In genomic region chr17:56679148-56679766, GRCh38 we compare ENCODE assay signal across 8 cellular contexts.
DNase-seq lines count a peak whose midpoint lies in the region; ATAC-seq and TF ChIP-seq lines count a peak whose summit lies in the region.

No MANE protein-coding gene starts in this region.

- TF ChIP-seq CTCF in GM12872 (IDR thresholded peaks at IDR 0.05; ENCODE audit: insufficient read depth, low read depth, low read length), result peak; percentile 55

- no peak overlapping the region for H2AFZ ChIP-seq in mesenchymal stem cell (ENCODE audit: low read depth, low read length)

- no peak overlapping the region for H2BK12ac ChIP-seq in mesenchymal stem cell (ENCODE audit: low read length in 2 of 2)

- H3K9me3 ChIP-seq in effector memory CD4-positive, alpha-beta T cell (ENCODE audit: control insufficient read depth, low read length), result no peaks in the 10 kb centered on the region
- no peaks in the 10 kb centered on the region for H3K9me3 ChIP-seq in mesenchymal stem cell (ENCODE audit: control insufficient read depth, low read length)

- no peak overlapping the region for H2AK5ac ChIP-seq in mesenchymal stem cell (ENCODE audit: low read length, severe bottlenecking)

- H3K4me1 ChIP-seq in effector memory CD4-positive, alpha-beta T cell (ENCODE audit: control insufficient read depth, insufficient read depth, low read length, poor library complexity, severe bottlenecking), result peaks cover 17% of the 10 kb centered on the region
- peaks cover 17% of the 10 kb centered on the region for H3K4me1 ChIP-seq in mesenchymal stem cell (ENCODE audit: control insufficient read depth, insufficient read depth, low read depth, low read length)

- H3K23ac ChIP-seq in mesenchymal stem cell (ENCODE audit: low read length in 2 of 2), result no peak overlapping the region

- H3K4ac ChIP-seq in mesenchymal stem cell (ENCODE audit: low read depth in 1 of 2, low read length in 2 of 2), result no peak overlapping the region

- H3K9me3 Mint-ChIP-seq in activated T-helper 1 cell treated with anti-CD3 and anti-CD28 coated beads, Interleukin-12 subunit alpha, Interleukin-12 subunit beta, Interleukin-2, Interleukin-4 antibody, amounts not matched to agents 30 ng/mL and 10 ng/mL and 1 ng/mL, durations not matched to agents 14 hours and 24 hours and 36 hours, result no peaks in the 10 kb centered on the region

- peak overlapping the region; percentile 61 for H3K9ac ChIP-seq in mesenchymal stem cell (ENCODE audit: low read length)

- peak overlapping the region; percentile 29 for H3K4me3 ChIP-seq in effector memory CD4-positive, alpha-beta T cell (ENCODE audit: insufficient read depth, low read depth, low read length, poor library complexity, severe bottlenecking)
- H3K4me3 ChIP-seq in mesenchymal stem cell (ENCODE audit: insufficient read depth in 1 of 2, low read depth in 1 of 2, low read length in 2 of 2), result peak overlapping the region in 1 of 2 experiments; percentile 69

- H2BK15ac ChIP-seq in mesenchymal stem cell (ENCODE audit: low read depth, poor library complexity, severe bottlenecking), result no peak overlapping the region

- H3K36me3 ChIP-seq in effector memory CD4-positive, alpha-beta T cell (ENCODE audit: control insufficient read depth, insufficient read depth, low read length), result no peaks in the 10 kb centered on the region
- no peaks in the 10 kb centered on the region for H3K36me3 ChIP-seq in mesenchymal stem cell (ENCODE audit: control insufficient read depth in 1 of 2, insufficient read depth in 2 of 2, low read depth in 1 of 2, low read length in 2 of 2)

- peaks cover 18% of the 10 kb centered on the region for H3K27me3 ChIP-seq in effector memory CD4-positive, alpha-beta T cell (replicated peaks; ENCODE audit: control insufficient read depth, insufficient read depth, low read length, poor library complexity, severe bottlenecking)
- H3K27me3 ChIP-seq in mesenchymal stem cell (ENCODE audit: control insufficient read depth in 1 of 2, insufficient read depth in 1 of 2, low read length in 2 of 2), result peaks cover 28 to 70% of the 10 kb centered on the region in 2 experiments

- no peak overlapping the region for H3K4me3 Mint-ChIP-seq in activated T-helper 1 cell treated with anti-CD3 and anti-CD28 coated beads, Interleukin-12 subunit alpha, Interleukin-12 subunit beta, Interleukin-2, Interleukin-4 antibody, amounts not matched to agents 30 ng/mL and 10 ng/mL and 1 ng/mL, durations not matched to agents 14 hours and 24 hours and 36 hours

- H3K36me3 Mint-ChIP-seq in activated T-helper 1 cell treated with anti-CD3 and anti-CD28 coated beads, Interleukin-12 subunit alpha, Interleukin-12 subunit beta, Interleukin-2, Interleukin-4 antibody, amounts not matched to agents 30 ng/mL and 10 ng/mL and 1 ng/mL, durations not matched to agents 14 hours and 24 hours and 36 hours (ENCODE audit: low read depth), result peaks cover 2% of the 10 kb centered on the region

- H3K4me2 ChIP-seq in mesenchymal stem cell (ENCODE audit: low read length, poor library complexity, severe bottlenecking), result peak overlapping the region; percentile 81

- peaks cover 42% of the 10 kb centered on the region for H3K27me3 Mint-ChIP-seq in activated T-helper 1 cell treated with anti-CD3 and anti-CD28 coated beads, Interleukin-12 subunit alpha, Interleukin-12 subunit beta, Interleukin-2, Interleukin-4 antibody, amounts not matched to agents 30 ng/mL and 10 ng/mL and 1 ng/mL, durations not matched to agents 14 hours and 24 hours and 36 hours (ENCODE audit: insufficient read depth)

- ATAC-seq in HG03565 (IDR thresholded peaks at IDR 0.05; ENCODE audit: unreplicated experiment) (no peak), HG02981 (IDR thresholded peaks at IDR 0.05; ENCODE audit: unreplicated experiment) (no peak)

- DNase-seq in AG08396 (ENCODE audit: low spot score) (peak; percentile 45), NCI-H82 treated with DMSO at 0.1 percent for 48 hours (lab: John Stamatoyannopoulos, UW; ENCODE audit: unreplicated experiment) (peak; percentile 42), mesenchymal stem cell (peak; percentile 57)
- DNase-seq in effector memory CD4-positive, alpha-beta T cell, result no peak
- no peak for DNase-seq in activated T-helper 1 cell treated with anti-CD3 and anti-CD28 coated beads, Interleukin-12 subunit alpha, Interleukin-12 subunit beta, Interleukin-2, Interleukin-4 antibody, amounts not matched to agents 30 ng/mL and 10 ng/mL and 1 ng/mL, durations not matched to agents 14 hours and 24 hours and 36 hours (ENCODE audit: low spot score)

- 11% methylated on average over 9 of the region's 11 CpGs for WGBS in mesenchymal stem cell

- no peak overlapping the region for H4K8ac ChIP-seq in mesenchymal stem cell (ENCODE audit: low read length)

- intact Hi-C loops in activated T-helper 1 cell treated with anti-CD3 and anti-CD28 coated beads, Interleukin-12 subunit alpha, Interleukin-12 subunit beta, Interleukin-2, Interleukin-4 antibody, amounts not matched to agents 30 ng/mL and 10 ng/mL and 1 ng/mL, durations not matched to agents 14 hours and 24 hours and 36 hours (cut with micrococcal nuclease), result loop anchor here (1.0 to 2.0 kb wide), 4 partner anchors 24 to 86 kb away; partner anchors contain the start of gene NOG

- no peak overlapping the region for H3K27ac Mint-ChIP-seq in activated T-helper 1 cell treated with anti-CD3 and anti-CD28 coated beads, Interleukin-12 subunit alpha, Interleukin-12 subunit beta, Interleukin-2, Interleukin-4 antibody, amounts not matched to agents 30 ng/mL and 10 ng/mL and 1 ng/mL, durations not matched to agents 14 hours and 24 hours and 36 hours

- H3K18ac ChIP-seq in mesenchymal stem cell (ENCODE audit: low read depth in 1 of 2, low read length in 2 of 2), result peak overlapping the region in 1 of 2 experiments; percentile 13

- H3K4me1 Mint-ChIP-seq in activated T-helper 1 cell treated with anti-CD3 and anti-CD28 coated beads, Interleukin-12 subunit alpha, Interleukin-12 subunit beta, Interleukin-2, Interleukin-4 antibody, amounts not matched to agents 30 ng/mL and 10 ng/mL and 1 ng/mL, durations not matched to agents 14 hours and 24 hours and 36 hours (ENCODE audit: low read depth), result peaks cover 21% of the 10 kb centered on the region

- H3K27ac ChIP-seq in effector memory CD4-positive, alpha-beta T cell (ENCODE audit: insufficient read depth, low read length, poor library complexity, severe bottlenecking), result no peak overlapping the region
- H3K27ac ChIP-seq in mesenchymal stem cell (ENCODE audit: low read length, poor library complexity, severe bottlenecking), result no peak overlapping the region

- H3K79me1 ChIP-seq in mesenchymal stem cell (replicated peaks; ENCODE audit: low read length, poor library complexity, severe bottlenecking), result no peaks in the 10 kb centered on the region

- H3K14ac ChIP-seq in mesenchymal stem cell (ENCODE audit: low read length in 2 of 2), result no peak overlapping the region

- H4K91ac ChIP-seq in mesenchymal stem cell (ENCODE audit: low read length), result no peak overlapping the region

- no peak overlapping the region for H2BK5ac ChIP-seq in mesenchymal stem cell (ENCODE audit: low read depth, low read length, poor library complexity, severe bottlenecking)

- H2BK120ac ChIP-seq in mesenchymal stem cell (ENCODE audit: low read depth, low read length), result no peak overlapping the region

Comparison
In these comparisons a context has a peak if more than half of its experiments do, and no peak if none do; other contexts are left out.
1. DNase-seq: peak in AG08396 (single experiment), NCI-H82 treated with DMSO at 0.1 percent for 48 hours (single experiment) and mesenchymal stem cell (single experiment); none in effector memory CD4-positive, alpha-beta T cell (0 of 3) and activated T-helper 1 cell treated with anti-CD3 and anti-CD28 coated beads, Interleukin-12 subunit alpha, Interleukin-12 subunit beta, Interleukin-2, Interleukin-4 antibody, amounts not matched to agents 30 ng/mL and 10 ng/mL and 1 ng/mL, durations not matched to agents 14 hours and 24 hours and 36 hours (single experiment).